In genomic region chr20:46791722-46792416, GRCh38 we compare ENCODE assay signal across 22 cellular contexts.
"Had no signal": no experiment of that assay in that cellular context is flagged by ENCODE, and none has a peak within 500 bp of the region (broad histone marks: within the 10 kb centered on the region; RNA-seq: fewer than 3 reads in every experiment).

No MANE protein-coding gene starts in this region.

- H3K9me3 Mint-ChIP-seq: activated naive CD8-positive, alpha-beta T cell treated with anti-CD3 and anti-CD28 coated beads, Interleukin-2, amount 50 U/mL, for 24 hours; activated T-helper 1 cell treated with anti-CD3 and anti-CD28 coated beads, Interleukin-12 subunit alpha, Interleukin-12 subunit beta, Interleukin-2, Interleukin-4 antibody, amounts not matched to agents 30 ng/mL and 10 ng/mL and 1 ng/mL, durations not matched to agents 14 hours and 24 hours and 36 hours; natural killer cell treated with Interleukin-12 subunit alpha and Interleukin-12 subunit beta and Interleukin-15 and Interleukin-18, amount 100 ng/mL, for 72 hours; stimulated activated memory B cell treated with anti-CD40 and anti-IgM and Interleukin-4, amounts not matched to agents 10 μg/mL and 1 μg/mL and 100 μg/mL, for 72 hours; T-helper 2 cell treated with Interferon-gamma antibody and Interleukin-4, amounts not matched to agents 5 μg/mL and 100 μg/mL, for 36 hours had no signal

- H3K4me3 Mint-ChIP-seq: activated CD8-positive, alpha-beta T cell treated with anti-CD3 and anti-CD28 coated beads, Interleukin-2, amount 10 ng/mL, durations not matched to agents 7 days and 5 days; activated naive CD8-positive, alpha-beta T cell treated with anti-CD3 and anti-CD28 coated beads, Interleukin-2, amount 50 U/mL, for 24 hours; activated T-helper 1 cell treated with anti-CD3 and anti-CD28 coated beads, Interleukin-12 subunit alpha, Interleukin-12 subunit beta, Interleukin-2, Interleukin-4 antibody, amounts not matched to agents 30 ng/mL and 10 ng/mL and 1 ng/mL, durations not matched to agents 14 hours and 24 hours and 36 hours; natural killer cell treated with Interleukin-12 subunit alpha and Interleukin-12 subunit beta and Interleukin-15 and Interleukin-18, amount 100 ng/mL, for 72 hours; stimulated activated memory B cell treated with anti-CD40 and anti-IgM and Interleukin-4, amounts not matched to agents 10 μg/mL and 1 μg/mL and 100 μg/mL, for 72 hours; T-helper 2 cell treated with Interferon-gamma antibody and Interleukin-4, amounts not matched to agents 5 μg/mL and 100 μg/mL, for 36 hours had no signal

- ATAC-seq: activated CD8-positive, alpha-beta T cell treated with anti-CD3 and anti-CD28 coated beads, Interleukin-2, amount 10 ng/mL, durations not matched to agents 7 days and 5 days; activated naive CD8-positive, alpha-beta T cell treated with anti-CD3 and anti-CD28 coated beads, Interleukin-2, amount 50 U/mL, for 24 hours; left ventricle myocardium superior; natural killer cell treated with Interleukin-12 subunit alpha and Interleukin-12 subunit beta and Interleukin-15 and Interleukin-18, amount 100 ng/mL, for 72 hours; pancreas; right cardiac atrium; stimulated activated memory B cell treated with anti-CD40 and anti-IgM and Interleukin-4, amounts not matched to agents 10 μg/mL and 1 μg/mL and 100 μg/mL, for 72 hours had no signal

- H3K4me1 Mint-ChIP-seq: activated naive CD8-positive, alpha-beta T cell treated with anti-CD3 and anti-CD28 coated beads, Interleukin-2, amount 50 U/mL, for 24 hours; stimulated activated memory B cell treated with anti-CD40 and anti-IgM and Interleukin-4, amounts not matched to agents 10 μg/mL and 1 μg/mL and 100 μg/mL, for 72 hours had no signal

- H3K27ac Mint-ChIP-seq: activated CD8-positive, alpha-beta T cell treated with anti-CD3 and anti-CD28 coated beads, Interleukin-2, amount 10 ng/mL, durations not matched to agents 7 days and 5 days; activated naive CD8-positive, alpha-beta T cell treated with anti-CD3 and anti-CD28 coated beads, Interleukin-2, amount 50 U/mL, for 24 hours; activated T-helper 1 cell treated with anti-CD3 and anti-CD28 coated beads, Interleukin-12 subunit alpha, Interleukin-12 subunit beta, Interleukin-2, Interleukin-4 antibody, amounts not matched to agents 30 ng/mL and 10 ng/mL and 1 ng/mL, durations not matched to agents 14 hours and 24 hours and 36 hours; natural killer cell treated with Interleukin-12 subunit alpha and Interleukin-12 subunit beta and Interleukin-15 and Interleukin-18, amount 100 ng/mL, for 72 hours; stimulated activated memory B cell treated with anti-CD40 and anti-IgM and Interleukin-4, amounts not matched to agents 10 μg/mL and 1 μg/mL and 100 μg/mL, for 72 hours; T-helper 2 cell treated with Interferon-gamma antibody and Interleukin-4, amounts not matched to agents 5 μg/mL and 100 μg/mL, for 36 hours had no signal

- H3K27me3 ChIP-seq: hepatocyte, pancreas, uterus had no signal

- H3K4me3 ChIP-seq: cardiac muscle cell, hepatocyte, pancreas, skin epidermis, uterus had no signal

- H3K36me3 ChIP-seq: cardiac muscle cell, neutrophil, pancreas, uterus had no signal

- H3K36me3 Mint-ChIP-seq: natural killer cell treated with Interleukin-12 subunit alpha and Interleukin-12 subunit beta and Interleukin-15 and Interleukin-18, amount 100 ng/mL, for 72 hours; stimulated activated memory B cell treated with anti-CD40 and anti-IgM and Interleukin-4, amounts not matched to agents 10 μg/mL and 1 μg/mL and 100 μg/mL, for 72 hours had no signal

- DNase-seq: activated CD4-positive, alpha-beta T cell treated with anti-CD3 and anti-CD28 coated beads for 1 hour; activated CD4-positive, alpha-beta T cell treated with anti-CD3 and anti-CD28 coated beads, Interleukin-2, amount 50 U/mL, for 1 hour; activated CD8-positive, alpha-beta T cell treated with anti-CD3 and anti-CD28 coated beads, Interleukin-2, amount 10 ng/mL, durations not matched to agents 7 days and 5 days; activated gamma-delta T cell; activated naive CD4-positive, alpha-beta T cell treated with anti-CD3 and anti-CD28 coated beads, Interleukin-2, amount 50 U/mL, for 16 hours; activated naive CD8-positive, alpha-beta T cell treated with anti-CD3 and anti-CD28 coated beads, Interleukin-2, amount 50 U/mL, for 24 hours; foreskin melanocyte; glutamatergic neuron; left ventricle myocardium superior; pancreas; right cardiac atrium; stimulated activated CD4-positive, alpha-beta T cell treated with anti-CD3 and anti-CD28 coated beads, Interleukin-15, amount 100 ng/mL, for 24 hours; trophoblast cell; uterus had no signal
